ENCODE assay signal across 8 cellular contexts in the genomic region with DNA sequence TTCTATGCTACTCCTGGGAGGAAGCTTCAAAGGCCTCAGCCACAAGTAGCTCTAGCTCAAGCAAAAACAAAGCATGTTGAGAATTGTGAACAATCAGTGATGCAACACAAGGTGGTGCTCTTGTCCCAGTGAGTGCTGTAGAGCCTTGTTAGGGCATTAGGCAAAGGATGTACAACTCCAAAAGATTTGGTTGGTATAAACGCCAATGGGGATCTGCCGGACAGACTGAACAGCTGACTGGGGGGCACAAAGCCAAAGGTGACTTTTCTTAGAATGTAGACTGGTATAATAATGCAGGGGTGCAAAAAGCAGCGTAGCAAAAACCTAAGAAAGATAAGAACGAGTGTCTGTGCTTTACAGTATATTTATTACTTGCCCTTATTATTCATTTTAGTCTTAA.
A peak's percentile ranks its signal among the peaks of the same experiment; 100 is the strongest.
DNase-seq lines count a peak whose midpoint lies in the region; ATAC-seq and TF ChIP-seq lines count a peak whose summit lies in the region.

No MANE protein-coding gene starts in this region.

- H3K27me3 ChIP-seq in cardiac muscle cell (no peaks in the 10 kb centered on the region), brain microvascular endothelial cell (replicated peaks) (no peaks in the 10 kb centered on the region), left lung (no peaks in the 10 kb centered on the region)

- intact Hi-C loops in cardiac septum (cut with DNase I), result loop anchor here (10.0 kb wide), 1 partner anchor 313 kb away; no protein-coding TSS in a partner anchor
- intact Hi-C loops in left lung (cut with DNase I), result no loop called here

- H3K4me3 ChIP-seq in cardiac muscle cell (no peak overlapping the region), brain microvascular endothelial cell (ENCODE audit: low read depth, low read length) (no peak overlapping the region), left lung (no peak overlapping the region)

- no peaks in the 10 kb centered on the region for H3K9me3 ChIP-seq in cardiac muscle cell (ENCODE audit: low read depth)
- no peaks in the 10 kb centered on the region for H3K9me3 ChIP-seq in left lung

- H3K27ac ChIP-seq in cardiac muscle cell (no peak overlapping the region), brain microvascular endothelial cell (no peak overlapping the region), left lung (no peak overlapping the region)

- no peaks in the 10 kb centered on the region for H3K36me3 ChIP-seq in cardiac muscle cell
- no peaks in the 10 kb centered on the region for H3K36me3 ChIP-seq in brain microvascular endothelial cell (replicated peaks)
- no peaks in the 10 kb centered on the region for H3K36me3 ChIP-seq in left lung

- no peaks in the 10 kb centered on the region for H3K4me1 ChIP-seq in cardiac muscle cell (ENCODE audit: low read depth)
- no peaks in the 10 kb centered on the region for H3K4me1 ChIP-seq in left lung

- ATAC-seq in HG03280 (IDR thresholded peaks at IDR 0.05; ENCODE audit: unreplicated experiment) (peak; percentile 62), left lung (peak; percentile 84), GM21528 (IDR thresholded peaks at IDR 0.05; ENCODE audit: low FRiP score, unreplicated experiment) (no peak), HG03469 (IDR thresholded peaks at IDR 0.05; ENCODE audit: unreplicated experiment) (no peak)

- in situ Hi-C loops in brain microvascular endothelial cell (cut with HindIII; ENCODE audit: low pct_ligation_motif_present, low sequenced_read_pairs), result no loop called here

- peak; percentile 69 for TF ChIP-seq CTCF in cardiac muscle cell (IDR thresholded peaks at IDR 0.05; ENCODE audit: low read depth, low read length)
- TF ChIP-seq CTCF in brain microvascular endothelial cell (IDR thresholded peaks at IDR 0.05; ENCODE audit: low read depth, low read length, missing control alignments), result peak; percentile 70
- TF ChIP-seq CTCF in left lung (IDR thresholded peaks at IDR 0.05), result peak in 1 of 2 donors; percentile 26

- DNase-seq in cardiac muscle cell (ENCODE audit: low read depth in 1 of 2, low spot score in 1 of 2) (peak; percentile 61 to 83), cardiac septum (ENCODE audit: low spot score) (no peak), NCI-H510A treated with DMSO at 0.1 percent for 48 hours (lab: John Stamatoyannopoulos, UW) (peak; percentile 89), brain microvascular endothelial cell (peak; percentile 60), left lung (no peak)

Comparison
In these comparisons a context has a peak if more than half of its experiments do, and no peak if none do; other contexts are left out.
1. DNase-seq: peak in cardiac muscle cell (2 of 2), NCI-H510A treated with DMSO at 0.1 percent for 48 hours (single experiment) and brain microvascular endothelial cell (single experiment); none in cardiac septum (single experiment) and left lung (0 of 2).
2. ATAC-seq: peak in HG03280 (single experiment) and left lung (single experiment); none in GM21528 (single experiment) and HG03469 (single experiment).